19 cellular contexts compared by ENCODE assay signal in the genomic region with DNA sequence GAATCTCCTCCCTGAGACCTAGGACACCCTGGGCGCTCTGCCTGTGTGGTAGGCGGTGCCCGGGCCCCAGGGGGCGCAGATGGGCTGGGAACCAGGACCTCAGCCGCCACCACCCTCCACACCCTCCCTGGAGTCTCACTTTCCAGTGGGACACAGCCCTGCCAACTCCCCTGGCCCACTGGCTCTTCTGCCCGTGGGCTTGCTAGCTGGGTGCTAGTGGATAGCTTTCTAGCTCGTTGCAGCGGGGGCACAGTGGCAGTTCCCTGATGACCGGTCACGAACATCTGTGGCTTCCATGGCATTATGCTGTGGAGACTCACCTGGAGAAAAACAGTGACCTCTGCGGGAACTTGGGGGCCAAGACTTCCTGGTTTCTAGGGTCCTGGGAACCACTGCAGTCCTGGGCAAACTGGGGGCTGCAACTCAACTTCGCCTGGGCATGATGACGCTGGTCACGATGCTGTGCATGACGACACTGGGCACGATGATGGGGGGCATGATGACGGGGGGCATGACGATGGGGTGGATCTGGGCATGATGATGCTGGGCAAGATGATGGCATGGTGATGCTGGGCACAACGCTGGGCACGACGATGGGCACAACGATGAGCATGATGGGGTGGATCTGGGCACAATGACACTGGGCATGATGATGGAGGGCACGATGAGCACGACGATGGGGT. TPM values are rescaled to one million over a fixed set of nuclear protein-coding genes. Genes with fewer than 3 reads are reported as not detected.
DNase-seq lines count a peak whose midpoint lies in the region; ATAC-seq, FAIRE-seq and TF ChIP-seq lines count a peak whose summit lies in the region.
"Had no signal": no experiment of that assay in that cellular context is flagged by ENCODE, and none has a peak within 500 bp of the region (broad histone marks: within the 10 kb centered on the region; RNA-seq: fewer than 3 reads in every experiment).

No MANE protein-coding gene starts in this region.

- no peak for FAIRE-seq in RCC 7860 (lab: Jason Lieb, UNC)

- H3K36me3 ChIP-seq in H7 (replicated peaks; ENCODE audit: control insufficient read depth, insufficient read depth, low read length) (no peaks in the 10 kb centered on the region), Peyer's patch (no peaks in the 10 kb centered on the region), spleen (no peaks in the 10 kb centered on the region)
- H3K36me3 ChIP-seq: neutrophil had no signal

- H3K4me1 ChIP-seq in Peyer's patch: no peaks in the 10 kb centered on the region
- peaks cover 7% of the 10 kb centered on the region for H3K4me1 ChIP-seq in right cardiac atrium (ENCODE audit: control insufficient read depth, insufficient read depth, low read length)
- peaks cover 0 to 34% (median 22%) of the 10 kb centered on the region in 6 donors for H3K4me1 ChIP-seq in spleen

- ATAC-seq in right cardiac atrium (peak in 1 of 2 donors; percentile 51), HG02938 (IDR thresholded peaks at IDR 0.05; ENCODE audit: unreplicated experiment) (no peak)
- ATAC-seq: activated CD4-positive, alpha-beta T cell treated with anti-CD3 and anti-CD28 coated beads for 36 hours; stimulated activated naive CD8-positive, alpha-beta T cell treated with anti-CD3 and anti-CD28 coated beads, Interleukin-15, amount 100 ng/mL, for 72 hours had no signal

- H3K27ac ChIP-seq in Peyer's patch (peak overlapping the region in 2 of 4 donors; percentile 55 to 70), right cardiac atrium (ENCODE audit: low read length) (peak overlapping the region; percentile 36), spleen (peak overlapping the region in 7 of 8 donors; percentile 71 to 83 (median 82))
- H3K27ac ChIP-seq: neutrophil had no signal

- TF ChIP-seq CTCF in Peyer's patch (IDR thresholded peaks at IDR 0.05) (no peak), spleen (IDR thresholded peaks at IDR 0.05 in 8 of 11, conservative IDR thresholded peaks at IDR 0.05 in 3 of 11) (peak in 7 of 11 experiments; percentile 7 to 42 (median 17))

- TF ChIP-seq POLR2A in Peyer's patch (IDR thresholded peaks at IDR 0.05) (no peak), spleen (IDR thresholded peaks at IDR 0.05) (no peak)

- intact Hi-C loops in right cardiac atrium (cut with DNase I): no loop called here
- intact Hi-C loops in spleen (cut with DNase I; ENCODE audit: low total_unique reads): no loop called here

- H3K27me3 ChIP-seq in H7 (ENCODE audit: control insufficient read depth, insufficient read depth, low read length) (no peaks in the 10 kb centered on the region), Peyer's patch (no peaks in the 10 kb centered on the region), right cardiac atrium (ENCODE audit: control insufficient read depth, insufficient read depth) (no peaks in the 10 kb centered on the region), spleen (replicated peaks in 1 of 7) (no peaks in the 10 kb centered on the region)
- H3K27me3 ChIP-seq: neutrophil had no signal

- no peak overlapping the region for H3K4me3 ChIP-seq in H7 (ENCODE audit: insufficient read depth, low read depth, low read length)
- H3K4me3 ChIP-seq in Peyer's patch: no peak overlapping the region
- no peak overlapping the region for H3K4me3 ChIP-seq in right cardiac atrium (ENCODE audit: low read length)
- H3K4me3 ChIP-seq in spleen: no peak overlapping the region
- H3K4me3 ChIP-seq: smooth muscle cell had no signal

- WGBS in right cardiac atrium: 82% methylated on average over 25 of the region's 25 CpGs
- WGBS in spleen, 5 donors: 76 to 89% (median 81%) methylated on average over 25 of the region's 25 CpGs

- peak; percentile 60 for DNase-seq in H7
- DNase-seq in Peyer's patch: peak in 2 of 3 donors; percentile 41 to 48
- peak; percentile 38 to 72 (median 69) for DNase-seq in right cardiac atrium
- peak; percentile 59 for DNase-seq in spleen
- no peak for DNase-seq in RCC 7860 (ENCODE audit: low spot score)
- DNase-seq in NCI-H146 treated with DMSO at 0.1 percent for 48 hours (lab: John Stamatoyannopoulos, UW; ENCODE audit: unreplicated experiment): no peak
- DNase-seq: activated CD4-positive, alpha-beta T cell treated with anti-CD3 and anti-CD28 coated beads for 36 hours; cortex of kidney; mesendoderm; NCI-H2081; NCI-H526 treated with DMSO at 0.1 percent for 48 hours; RPMI8226; stimulated activated naive CD8-positive, alpha-beta T cell treated with anti-CD3 and anti-CD28 coated beads, Interleukin-15, amount 100 ng/mL, for 72 hours had no signal

- H3K9me3 ChIP-seq in Peyer's patch: no peaks in the 10 kb centered on the region
- no peaks in the 10 kb centered on the region for H3K9me3 ChIP-seq in right cardiac atrium (ENCODE audit: control insufficient read depth, low read length)
- peaks cover 0 to 10% (median 3%) of the 10 kb centered on the region in 8 donors for H3K9me3 ChIP-seq in spleen
- H3K9me3 ChIP-seq: neutrophil had no signal

RNA-seq across cellular contexts. Expression of a gene that starts 31.0 kb away (rescaled TPM):
- total RNA-seq in H7 (2014; rRNA removed; shearing (Covaris generic)): not detected in 2 replicates
- total RNA-seq in Peyer's patch (not detected), right cardiac atrium (under 1 TPM in 3 of 4 donors, not detected in 1; 0.23 to 0.57 (median 0.25) TPM), spleen (not detected)
- polyA plus RNA-seq in right cardiac atrium (0.38 TPM), spleen (not detected)
- total RNA-seq: activated CD4-positive, alpha-beta T cell treated with anti-CD3 and anti-CD28 coated beads for 36 hours; fibroblast of lung; smooth muscle cell; T-helper 2 cell treated with Interferon-gamma antibody and Interleukin-4, amounts not matched to agents 100 ng/mL and 5 ng/mL, for 36 hours had no signal
- polyA plus RNA-seq: CD14-positive monocyte, fibroblast of lung, smooth muscle cell had no signal

RNA-seq across cellular contexts. Expression of a gene that starts 32.0 kb away (rescaled TPM):
- 0.07 TPM in 1 of 2 replicates, not detected in the other for total RNA-seq in H7 (2014; rRNA removed; shearing (Covaris generic))
- total RNA-seq in Peyer's patch (1 to 10 TPM in 2 of 4 donors, under 1 TPM in 1, not detected in 1; 0.70 to 5.8 (median 1.1) TPM), right cardiac atrium (10 to 100 TPM; 12.5 to 67.8 (median 36.3) TPM), spleen (1 to 10 TPM in 6 of 7 donors, under 1 TPM in 1; 0.64 to 8.0 (median 4.7) TPM)
- polyA plus RNA-seq in right cardiac atrium (70.6 TPM), spleen (1 to 10 TPM; 1.9 to 3.2 (median 2.0) TPM)
- polyA plus RNA-seq: CD14-positive monocyte had no signal

RNA-seq across cellular contexts. Expression of a gene that starts 51.9 kb away (rescaled TPM):
- 2,082 and 2,647 TPM in 2 replicates for total RNA-seq in H7 (2014; rRNA removed; shearing (Covaris generic))
- total RNA-seq in Peyer's patch (1,000 to 10,000 TPM in 3 of 4 donors, 100 to 1,000 TPM in 1; 855 to 2,886 (median 1,081) TPM), right cardiac atrium (100 to 1,000 TPM; 741 to 785 (median 759) TPM), spleen (1,000 to 10,000 TPM in 6 of 7 donors, 100 to 1,000 TPM in 1; 901 to 3,930 (median 1,217) TPM)
- polyA plus RNA-seq in right cardiac atrium (1,436 TPM), spleen (1,000 to 10,000 TPM; 3,976 to 6,688 (median 5,664) TPM)

Comparison
In these comparisons a context has a peak if more than half of its experiments do, and no peak if none do; other contexts are left out.
1. DNase-seq: peak in H7 (single experiment), Peyer's patch (2 of 3), right cardiac atrium (3 of 3) and spleen (single experiment); none in RCC 7860 (single experiment) and NCI-H146 treated with DMSO at 0.1 percent for 48 hours (single experiment).
2. CTCF ChIP-seq: peak in spleen (7 of 11); none in Peyer's patch (0 of 6).